10 cellular contexts compared by ENCODE assay signal in genomic region chr13:33229446-33230177, GRCh38. TPM values are rescaled to one million over a fixed set of nuclear protein-coding genes. Genes with fewer than 3 reads are reported as not detected.
A peak's percentile ranks its signal among the peaks of the same experiment; 100 is the strongest.
DNase-seq lines count a peak whose midpoint lies in the region; ATAC-seq and TF ChIP-seq lines count a peak whose summit lies in the region.
"Had no signal": no experiment of that assay in that cellular context is flagged by ENCODE, and none has a peak within 500 bp of the region (broad histone marks: within the 10 kb centered on the region; RNA-seq: fewer than 3 reads in every experiment).

No MANE protein-coding gene starts in this region.

- H3K9me2 ChIP-seq in PC-3 (replicated peaks; ENCODE audit: low read length), result no peaks in the 10 kb centered on the region

- no peak overlapping the region for H3K27ac Mint-ChIP-seq in activated naive CD4-positive, alpha-beta T cell treated with anti-CD3 and anti-CD28 coated beads, Interleukin-2, amount 10 ng/mL, durations not matched to agents 7 days and 5 days
- H3K27ac Mint-ChIP-seq: CD8-positive, alpha-beta T cell; T-cell had no signal

- no peaks in the 10 kb centered on the region for H3K27me3 ChIP-seq in PC-3 (ENCODE audit: low read length)

- H3K27me3 Mint-ChIP-seq in activated naive CD4-positive, alpha-beta T cell treated with anti-CD3 and anti-CD28 coated beads, Interleukin-2, amount 10 ng/mL, durations not matched to agents 7 days and 5 days, result no peaks in the 10 kb centered on the region

- H3K4me1 Mint-ChIP-seq in activated naive CD4-positive, alpha-beta T cell treated with anti-CD3 and anti-CD28 coated beads, Interleukin-2, amount 10 ng/mL, durations not matched to agents 7 days and 5 days, result peaks cover 4% of the 10 kb centered on the region

- intact Hi-C loops in PC-3 (cut with micrococcal nuclease), result loop anchor here (1.0 to 5.0 kb wide), 3 partner anchors 119 to 313 kb away; no protein-coding TSS in a partner anchor

- peak overlapping the region; percentile 94 for H3K27ac ChIP-seq in PC-3 (ENCODE audit: low read length)

- CTCF ChIA-PET in AG04449 (lab: Yijun Ruan, JAX) (interaction anchor here (0.7 to 3.2 kb wide), 12 partner anchors 10 to 314 kb away, joined by 3 to 13 read pairs (median 4); no protein-coding TSS in a partner anchor), PC-3 (lab: Charles Lee) (interaction anchor here (1.4 kb wide), 1 partner anchor 313 kb away, joined by 3 read pairs; no protein-coding TSS in a partner anchor)
- CTCF ChIA-PET in activated naive CD4-positive, alpha-beta T cell treated with anti-CD3 and anti-CD28 coated beads, Interleukin-2, amount 10 ng/mL, durations not matched to agents 7 days and 5 days (lab: Charles Lee), result interaction anchor here (0.9 to 1.2 kb wide), 3 partner anchors 10 to 647 kb away, joined by 3 to 4 read pairs (median 3); no protein-coding TSS in a partner anchor

- no TSS peak for BruUV-seq in PC-3 (replicated peaks; lab: Mats Ljungman, UMichigan)

- POLR2A ChIA-PET in AG04449 (lab: Yijun Ruan, JAX), result no interaction called here
- POLR2A ChIA-PET in PC-3 (lab: Charles Lee; ENCODE audit: unreplicated experiment), result interaction anchor here (0.6 to 1.0 kb wide), 3 partner anchors 55 to 1234 kb away, joined by 4 to 5 read pairs (median 5); partner anchors contain the start of gene STARD13

- H3K4me2 ChIP-seq in PC-3 (ENCODE audit: low read length), result peak overlapping the region; percentile 53

- peaks cover 8% of the 10 kb centered on the region for H3K9me3 Mint-ChIP-seq in activated naive CD4-positive, alpha-beta T cell treated with anti-CD3 and anti-CD28 coated beads, Interleukin-2, amount 10 ng/mL, durations not matched to agents 7 days and 5 days

- peaks cover 47% of the 10 kb centered on the region for H3K4me1 ChIP-seq in PC-3 (ENCODE audit: insufficient read depth, low read length)

- ATAC-seq in PC-3 (no peak), HG02870 (IDR thresholded peaks at IDR 0.05; ENCODE audit: unreplicated experiment) (no peak), HG02759 (IDR thresholded peaks at IDR 0.05; ENCODE audit: unreplicated experiment) (no peak)
- ATAC-seq: CD8-positive, alpha-beta T cell had no signal

- no peak overlapping the region for H2AFZ ChIP-seq in PC-3 (ENCODE audit: low read length)

- TF ChIP-seq CTCF in AG04449 (IDR thresholded peaks at IDR 0.05; ENCODE audit: insufficient read depth, low read length, missing control alignments) (no peak), PC-3 (conservative IDR thresholded peaks at IDR 0.05; ENCODE audit: low read depth, low read length) (no peak), foreskin fibroblast (IDR thresholded peaks at IDR 0.05; ENCODE audit: low read depth, low read length) (no peak)

- H3K36me3 Mint-ChIP-seq in activated naive CD4-positive, alpha-beta T cell treated with anti-CD3 and anti-CD28 coated beads, Interleukin-2, amount 10 ng/mL, durations not matched to agents 7 days and 5 days, result no peaks in the 10 kb centered on the region
- H3K36me3 Mint-ChIP-seq: CD8-positive, alpha-beta T cell had no signal

- peak overlapping the region; percentile 70 for H3K9ac ChIP-seq in PC-3 (ENCODE audit: low read length)

- no peak overlapping the region for H3K4me3 Mint-ChIP-seq in activated naive CD4-positive, alpha-beta T cell treated with anti-CD3 and anti-CD28 coated beads, Interleukin-2, amount 10 ng/mL, durations not matched to agents 7 days and 5 days
- H3K4me3 Mint-ChIP-seq: CD8-positive, alpha-beta T cell; T-cell had no signal

- H3F3A ChIP-seq in PC-3 (ENCODE audit: low read length, unreplicated experiment), result no peaks in the 10 kb centered on the region

- no peaks in the 10 kb centered on the region for H4K20me1 ChIP-seq in PC-3 (ENCODE audit: low read length)

- H3K4me3 ChIP-seq in AG04449 (ENCODE audit: low read depth, low read length), result peak overlapping the region; percentile 10; the same call in 1 of the 2 replicates
- H3K4me3 ChIP-seq in PC-3 (ENCODE audit: low read length), result no peak overlapping the region; the same call in 1 of the 2 replicates
- H3K4me3 ChIP-seq in foreskin fibroblast (ENCODE audit: low read depth in 1 of 2, low read length in 2 of 2), result peak overlapping the region; percentile 10 to 31

- no peaks in the 10 kb centered on the region for H3K9me3 ChIP-seq in PC-3 (ENCODE audit: low read length)

- H3K36me3 ChIP-seq in PC-3 (ENCODE audit: low read depth, low read length), result peaks cover 15% of the 10 kb centered on the region

- no peak for DNase-seq in AG04449 (ENCODE audit: low read depth, low spot score)
- no peak for DNase-seq in PC-3
- no peak for DNase-seq in foreskin fibroblast
- peak; percentile 35 for DNase-seq in occipital lobe (lab: John Stamatoyannopoulos, UW)
- no peak for DNase-seq in activated naive CD4-positive, alpha-beta T cell treated with anti-CD3 and anti-CD28 coated beads, Interleukin-2, amount 10 ng/mL, durations not matched to agents 7 days and 5 days
- no peak for DNase-seq in LoVo (ENCODE audit: low spot score)
- DNase-seq: CD8-positive, alpha-beta T cell; T-cell had no signal

- peaks cover 73% of the 10 kb centered on the region for H3K79me2 ChIP-seq in PC-3 (ENCODE audit: low read length)

RNA-seq across cellular contexts. Expression of gene STARD13, which starts 55.9 kb away (rescaled TPM):
- total RNA-seq in PC-3 (2014; rRNA removed), result 24.3 and 26.6 TPM in 2 replicates
- total RNA-seq in occipital lobe, result 12.3 TPM
- total RNA-seq: CD8-positive, alpha-beta T cell had no signal
